ENCODE assay signal across 8 cellular contexts in the genomic region with DNA sequence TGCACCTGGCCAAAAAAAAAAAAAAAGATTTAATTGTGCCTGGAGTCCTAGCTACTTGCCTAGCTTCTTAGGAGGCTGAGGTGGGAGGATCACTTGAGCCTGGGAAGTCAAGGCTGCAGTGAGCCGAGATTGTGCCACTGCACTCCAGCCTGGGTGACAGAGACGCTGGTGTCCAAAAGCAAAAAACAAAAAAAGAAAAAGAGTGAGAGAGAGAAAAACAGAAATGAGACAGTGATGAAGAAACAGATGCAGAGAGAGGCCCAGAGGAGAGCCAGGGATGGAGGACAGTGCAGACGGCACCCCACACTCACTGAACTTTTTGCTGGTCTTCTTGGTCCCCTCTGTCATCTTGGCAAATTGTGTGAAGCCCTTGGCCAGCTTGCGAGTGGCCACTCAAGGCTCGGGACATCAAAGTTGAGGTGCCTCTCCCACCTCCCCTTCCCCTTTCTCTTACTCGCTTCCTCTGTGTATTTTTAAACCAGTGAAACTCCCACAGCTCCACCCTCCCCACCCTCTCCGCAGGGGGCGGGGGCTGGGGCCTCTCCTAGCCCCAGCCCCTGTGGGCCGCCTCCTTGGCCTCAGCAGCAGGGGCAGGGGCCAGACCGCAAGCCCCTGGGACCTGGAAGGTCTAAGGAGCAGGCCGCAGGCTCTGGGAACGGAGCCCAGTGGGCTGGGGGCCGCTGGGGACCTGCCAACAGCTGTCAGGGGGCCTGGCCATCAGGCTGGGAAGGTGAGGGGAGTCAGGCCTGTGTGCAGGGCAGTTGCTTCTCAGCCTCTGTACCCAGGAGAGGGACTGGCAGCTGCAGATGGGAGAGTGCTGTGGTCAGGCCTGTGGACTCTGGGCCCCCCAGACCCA. TPM values are rescaled to one million over a fixed set of nuclear protein-coding genes. Genes with fewer than 3 reads are reported as not detected.
DNase-seq lines count a peak whose midpoint lies in the region; ATAC-seq lines count a peak whose summit lies in the region.

Gene SH2D3C (minus strand): TSS at position 387 of the 856 bp plus-strand sequence. CDS start 39 bp downstream, at position 348.

- DNase-seq in activated CD4-positive, alpha-beta T cell treated with anti-CD3 and anti-CD28 coated beads, Interleukin-2, amount 50 U/mL, for 1 hour: peak; percentile 41
- peak; percentile 78 for DNase-seq in Right ventricle myocardium superior
- peak; percentile 58 to 59 for DNase-seq in stimulated activated CD4-positive, alpha-beta T cell treated with anti-CD3 and anti-CD28 coated beads, Interleukin-2, amount 100 ng/mL, for 24 hours
- DNase-seq in AG08396 (ENCODE audit: low spot score): no peak
- DNase-seq in kidney glomerular epithelial cell (lab: John Stamatoyannopoulos, UW): no peak

- intact Hi-C loops in Right ventricle myocardium superior (cut with DNase I): no loop called here

- ATAC-seq in GM18907 (IDR thresholded peaks at IDR 0.05; ENCODE audit: unreplicated experiment) (peak; percentile 36), HG03280 (IDR thresholded peaks at IDR 0.05; ENCODE audit: unreplicated experiment) (peak; percentile 38), Right ventricle myocardium superior (ENCODE audit: poor library complexity) (peak; percentile 67), HG02623 (IDR thresholded peaks at IDR 0.05; ENCODE audit: unreplicated experiment) (no peak)

RNA-seq across cellular contexts. Expression of gene SH2D3C, which starts in this region (rescaled TPM):
- 18.2 TPM for total RNA-seq in Right ventricle myocardium superior

Comparison
In these comparisons a context has a peak if more than half of its experiments do, and no peak if none do; other contexts are left out.
1. DNase-seq: peak in activated CD4-positive, alpha-beta T cell treated with anti-CD3 and anti-CD28 coated beads, Interleukin-2, amount 50 U/mL, for 1 hour (single experiment), Right ventricle myocardium superior (single experiment) and stimulated activated CD4-positive, alpha-beta T cell treated with anti-CD3 and anti-CD28 coated beads, Interleukin-2, amount 100 ng/mL, for 24 hours (2 of 2); none in AG08396 (single experiment) and kidney glomerular epithelial cell (single experiment).